ENCODE assay signal across 15 cellular contexts in genomic region chr3:116139607-116140006, GRCh38.
DNase-seq lines count a peak whose midpoint lies in the region; ATAC-seq, FAIRE-seq and TF ChIP-seq lines count a peak whose summit lies in the region.
"Had no signal": no experiment of that assay in that cellular context is flagged by ENCODE, and none has a peak within 500 bp of the region (broad histone marks: within the 10 kb centered on the region; RNA-seq: fewer than 3 reads in every experiment).

No MANE protein-coding gene starts in this region.

- H3K27me3 Mint-ChIP-seq in activated T-helper 1 cell treated with anti-CD3 and anti-CD28 coated beads, Interleukin-12 subunit alpha, Interleukin-12 subunit beta, Interleukin-2, Interleukin-4 antibody, amounts not matched to agents 30 ng/mL and 10 ng/mL and 1 ng/mL, durations not matched to agents 14 hours and 24 hours and 36 hours (ENCODE audit: insufficient read depth): no peaks in the 10 kb centered on the region
- H3K27me3 Mint-ChIP-seq: type B pancreatic cell had no signal

- H3K27ac Mint-ChIP-seq in activated T-helper 1 cell treated with anti-CD3 and anti-CD28 coated beads, Interleukin-12 subunit alpha, Interleukin-12 subunit beta, Interleukin-2, Interleukin-4 antibody, amounts not matched to agents 30 ng/mL and 10 ng/mL and 1 ng/mL, durations not matched to agents 14 hours and 24 hours and 36 hours: no peak overlapping the region
- H3K27ac Mint-ChIP-seq: type B pancreatic cell had no signal

- FAIRE-seq in kidney (lab: Jason Lieb, UNC): no peak

- H3K4me1 ChIP-seq in kidney (ENCODE audit: control insufficient read depth in 1 of 2, insufficient read depth in 1 of 2, low read depth in 1 of 2, low read length in 2 of 2): no peaks in the 10 kb centered on the region

- H3K4me1 Mint-ChIP-seq in activated T-helper 1 cell treated with anti-CD3 and anti-CD28 coated beads, Interleukin-12 subunit alpha, Interleukin-12 subunit beta, Interleukin-2, Interleukin-4 antibody, amounts not matched to agents 30 ng/mL and 10 ng/mL and 1 ng/mL, durations not matched to agents 14 hours and 24 hours and 36 hours (ENCODE audit: low read depth): no peaks in the 10 kb centered on the region

- no peak overlapping the region for H3K27ac ChIP-seq in kidney (ENCODE audit: low read depth in 2 of 2, low read length in 2 of 2)
- H3K27ac ChIP-seq: HL-60 had no signal

- ATAC-seq in GM21576 (IDR thresholded peaks at IDR 0.05; ENCODE audit: unreplicated experiment): peak; percentile 56
- peak; percentile 48 for ATAC-seq in HG03520 (IDR thresholded peaks at IDR 0.05; ENCODE audit: unreplicated experiment)
- ATAC-seq in GM19397 (IDR thresholded peaks at IDR 0.05; ENCODE audit: unreplicated experiment): no peak
- no peak for ATAC-seq in Right ventricle myocardium inferior
- ATAC-seq: left ventricle myocardium superior had no signal

- H3K4me3 ChIP-seq in kidney (ENCODE audit: low read length in 2 of 2): no peak overlapping the region
- H3K4me3 ChIP-seq: MG63 had no signal

- no peaks in the 10 kb centered on the region for H3K9me3 ChIP-seq in kidney (ENCODE audit: control insufficient read depth in 1 of 2, low read length in 2 of 2)
- H3K9me3 ChIP-seq: MG63 had no signal

- DNase-seq in COLO829 (ENCODE audit: low spot score) (peak; percentile 88), foreskin melanocyte (peak; percentile 98), kidney (no peak), Right ventricle myocardium inferior (ENCODE audit: missing footprints) (no peak)
- DNase-seq in activated T-helper 1 cell treated with anti-CD3 and anti-CD28 coated beads, Interleukin-12 subunit alpha, Interleukin-12 subunit beta, Interleukin-2, Interleukin-4 antibody, amounts not matched to agents 30 ng/mL and 10 ng/mL and 1 ng/mL, durations not matched to agents 14 hours and 24 hours and 36 hours (ENCODE audit: low spot score): no peak
- DNase-seq: DMS79 treated with DMSO at 0.1 percent for 48 hours; effector CD8-positive, alpha-beta T cell; GOT3; left ventricle myocardium superior; MG63 had no signal

- no peaks in the 10 kb centered on the region for H3K36me3 Mint-ChIP-seq in activated T-helper 1 cell treated with anti-CD3 and anti-CD28 coated beads, Interleukin-12 subunit alpha, Interleukin-12 subunit beta, Interleukin-2, Interleukin-4 antibody, amounts not matched to agents 30 ng/mL and 10 ng/mL and 1 ng/mL, durations not matched to agents 14 hours and 24 hours and 36 hours (ENCODE audit: low read depth)

- intact Hi-C loops in activated T-helper 1 cell treated with anti-CD3 and anti-CD28 coated beads, Interleukin-12 subunit alpha, Interleukin-12 subunit beta, Interleukin-2, Interleukin-4 antibody, amounts not matched to agents 30 ng/mL and 10 ng/mL and 1 ng/mL, durations not matched to agents 14 hours and 24 hours and 36 hours (cut with micrococcal nuclease): loop anchor here (1.0 kb wide), 1 partner anchor 619 kb away; no protein-coding TSS in a partner anchor
- intact Hi-C loops in kidney (cut with DNase I) (no loop called here), Right ventricle myocardium inferior (cut with DNase I) (no loop called here)

- H3K9ac ChIP-seq in kidney (ENCODE audit: low read length in 2 of 2): no peak overlapping the region

- no peak for TF ChIP-seq CTCF in kidney (IDR thresholded peaks at IDR 0.05; ENCODE audit: borderline replicate concordance, extremely low read depth, insufficient read depth)

- H3K9me3 Mint-ChIP-seq in activated T-helper 1 cell treated with anti-CD3 and anti-CD28 coated beads, Interleukin-12 subunit alpha, Interleukin-12 subunit beta, Interleukin-2, Interleukin-4 antibody, amounts not matched to agents 30 ng/mL and 10 ng/mL and 1 ng/mL, durations not matched to agents 14 hours and 24 hours and 36 hours: no peaks in the 10 kb centered on the region
- H3K9me3 Mint-ChIP-seq: type B pancreatic cell had no signal

- no peak overlapping the region for H3K4me3 Mint-ChIP-seq in activated T-helper 1 cell treated with anti-CD3 and anti-CD28 coated beads, Interleukin-12 subunit alpha, Interleukin-12 subunit beta, Interleukin-2, Interleukin-4 antibody, amounts not matched to agents 30 ng/mL and 10 ng/mL and 1 ng/mL, durations not matched to agents 14 hours and 24 hours and 36 hours
- H3K4me3 Mint-ChIP-seq: type B pancreatic cell had no signal

- H3K36me3 ChIP-seq in kidney (ENCODE audit: control insufficient read depth in 1 of 2, insufficient read depth in 2 of 2, low read length in 2 of 2): no peaks in the 10 kb centered on the region
- H3K36me3 ChIP-seq: MG63 had no signal

Comparison
In these comparisons a context has a peak if more than half of its experiments do, and no peak if none do; other contexts are left out.
1. DNase-seq: peak in COLO829 (single experiment) and foreskin melanocyte (single experiment); none in activated T-helper 1 cell treated with anti-CD3 and anti-CD28 coated beads, Interleukin-12 subunit alpha, Interleukin-12 subunit beta, Interleukin-2, Interleukin-4 antibody, amounts not matched to agents 30 ng/mL and 10 ng/mL and 1 ng/mL, durations not matched to agents 14 hours and 24 hours and 36 hours (single experiment), kidney (single experiment) and Right ventricle myocardium inferior (single experiment).
2. ATAC-seq: peak in GM21576 (single experiment) and HG03520 (single experiment); none in GM19397 (single experiment) and Right ventricle myocardium inferior (single experiment).